8 cellular contexts compared by ENCODE assay signal in genomic region chr1:94025383-94026340, GRCh38.
A peak's percentile ranks its signal among the peaks of the same experiment; 100 is the strongest.
DNase-seq lines count a peak whose midpoint lies in the region; ATAC-seq and TF ChIP-seq lines count a peak whose summit lies in the region.

No MANE protein-coding gene starts in this region.

- H4K20me1 ChIP-seq in SK-N-SH (ENCODE audit: insufficient read depth) (no peaks in the 10 kb centered on the region), osteoblast (ENCODE audit: insufficient read depth, low read length) (no peaks in the 10 kb centered on the region)

- no peak overlapping the region; a peak in 1 of 4 replicates for H3K4me3 ChIP-seq in SK-N-SH (ENCODE audit: low read depth in 2 of 2, low read length in 1 of 2)
- H3K4me3 ChIP-seq in osteoblast (ENCODE audit: insufficient read depth, low read length): peak overlapping the region; percentile 63

- POLR2A ChIA-PET in SK-N-SH (lab: Yijun Ruan, JAX): interaction anchor here (1.0 kb wide), 1 partner anchor 14 kb away, joined by 3 read pairs; no protein-coding TSS in a partner anchor

- TF ChIP-seq CTCF in SK-N-SH (IDR thresholded peaks at IDR 0.05): peak; percentile 85
- peak; percentile 79 for TF ChIP-seq CTCF in osteoblast (IDR thresholded peaks at IDR 0.05; ENCODE audit: extremely low read depth, low read depth, low read length)

- CTCF ChIA-PET in SK-N-SH (lab: Yijun Ruan, JAX): interaction anchor here (0.6 to 35.1 kb wide), 73 partner anchors 12 to 781 kb away, joined by 3 to 889 read pairs (median 4); partner anchors contain the start of gene ARHGAP29

- no peak for TF ChIP-seq EP300 in SK-N-SH (IDR thresholded peaks at IDR 0.05; ENCODE audit: borderline replicate concordance in 1 of 2, low read depth in 1 of 2, low read length in 1 of 2)

- DNase-seq in NCI-H2081 (lab: John Stamatoyannopoulos, UW) (peak; percentile 44 to 47), NCI-H2081 treated with DMSO at 0.1 percent for 48 hours (lab: John Stamatoyannopoulos, UW) (no peak), M059J (ENCODE audit: low read depth) (peak; percentile 73), SK-N-SH (peak; percentile 74), fibroblast of peridontal ligament (ENCODE audit: extremely low read depth) (peak; percentile 88), osteoblast (ENCODE audit: insufficient read length, low spot score, missing footprints) (peak; percentile 89)

- peaks cover 0 to 8% of the 10 kb centered on the region in 2 experiments; a peak in 1 of 4 replicates for H3K4me1 ChIP-seq in SK-N-SH (ENCODE audit: control insufficient read depth in 1 of 2, insufficient read depth in 2 of 2, low read depth in 1 of 2, low read length in 1 of 2)
- H3K4me1 ChIP-seq in osteoblast (ENCODE audit: insufficient read depth, low read length): peaks cover 37% of the 10 kb centered on the region

- H3K36me3 ChIP-seq in SK-N-SH (replicated peaks in 1 of 2; ENCODE audit: control insufficient read depth in 1 of 2, insufficient read depth in 2 of 2, low read length in 1 of 2): no peaks in the 10 kb centered on the region
- H3K36me3 ChIP-seq in osteoblast (ENCODE audit: insufficient read depth, low read length): no peaks in the 10 kb centered on the region

- H3K27me3 ChIP-seq in SK-N-SH (ENCODE audit: insufficient read depth) (no peaks in the 10 kb centered on the region), osteoblast (ENCODE audit: insufficient read depth, low read length) (no peaks in the 10 kb centered on the region)

- ATAC-seq in HG03135 (IDR thresholded peaks at IDR 0.05; ENCODE audit: unreplicated experiment) (no peak), GM19467 (IDR thresholded peaks at IDR 0.05; ENCODE audit: unreplicated experiment) (no peak)

- H3F3A ChIP-seq in SK-N-SH (replicated peaks; ENCODE audit: insufficient read depth): no peaks in the 10 kb centered on the region

- H3K27ac ChIP-seq in SK-N-SH (ENCODE audit: low read depth in 2 of 2, low read length in 1 of 2) (no peak overlapping the region), osteoblast (ENCODE audit: low read depth, low read length) (no peak overlapping the region)

- H3K9me2 ChIP-seq in SK-N-SH: no peaks in the 10 kb centered on the region

- TF ChIP-seq RAD21 in SK-N-SH (IDR thresholded peaks at IDR 0.05; ENCODE audit: low read length): peak; percentile 86

- H3K79me2 ChIP-seq in SK-N-SH (ENCODE audit: insufficient read depth) (no peaks in the 10 kb centered on the region), osteoblast (ENCODE audit: insufficient read depth, low read length) (no peaks in the 10 kb centered on the region)

- no peak overlapping the region for H2AFZ ChIP-seq in SK-N-SH (ENCODE audit: low read depth)
- peak overlapping the region; percentile 86 for H2AFZ ChIP-seq in osteoblast (ENCODE audit: low read length)

- WGBS in SK-N-SH (ENCODE audit: low lambda C conversion rate): 57% methylated on average over 18 of the region's 18 CpGs

- H3K4me2 ChIP-seq in SK-N-SH (no peak overlapping the region), osteoblast (ENCODE audit: insufficient read depth, low read length) (peak overlapping the region; percentile 87)

- no peaks in the 10 kb centered on the region for H3K9me3 ChIP-seq in SK-N-SH
- no peaks in the 10 kb centered on the region for H3K9me3 ChIP-seq in osteoblast (ENCODE audit: low read depth, low read length)

- H3K9ac ChIP-seq in SK-N-SH: no peak overlapping the region

TF ChIP-seq in SK-N-SH, 30 proteins besides CTCF, POLR2A, EP300 and RAD21:
- no peak for TF ChIP-seq NRF1 (IDR thresholded peaks at IDR 0.05; ENCODE audit: low read depth, low read length)
- TF ChIP-seq TCF12 (IDR thresholded peaks at IDR 0.05): no peak
- no peak for TF ChIP-seq IRF3 (IDR thresholded peaks at IDR 0.05; ENCODE audit: low read depth, low read length)
- TF ChIP-seq POLR2AphosphoS5 (IDR thresholded peaks at IDR 0.05; ENCODE audit: low read depth, low read length): no peak
- 0 out of 2 replicates have a peak, but pooled peaks have one; percentile 13 for TF ChIP-seq RCOR1 (IDR thresholded peaks at IDR 0.05; ENCODE audit: low read length)
- TF ChIP-seq MXI1 (IDR thresholded peaks at IDR 0.05; ENCODE audit: low read depth, low read length): no peak
- TF ChIP-seq PBX3 (IDR thresholded peaks at IDR 0.05): no peak
- TF ChIP-seq REST (IDR thresholded peaks at IDR 0.05; ENCODE audit: low read depth, low read length): no peak
- TF ChIP-seq TAF1 (IDR thresholded peaks at IDR 0.05; ENCODE audit: borderline replicate concordance, low read depth, low read length): no peak
- TF ChIP-seq GATA2 (CRISPR knock-in tag; IDR thresholded peaks at IDR 0.05): no peak
- peak; percentile 90 for TF ChIP-seq SMC3 (IDR thresholded peaks at IDR 0.05; ENCODE audit: low read depth, low read length)
